Comparison of ENCODE assay signal across 8 cellular contexts in the genomic region with DNA sequence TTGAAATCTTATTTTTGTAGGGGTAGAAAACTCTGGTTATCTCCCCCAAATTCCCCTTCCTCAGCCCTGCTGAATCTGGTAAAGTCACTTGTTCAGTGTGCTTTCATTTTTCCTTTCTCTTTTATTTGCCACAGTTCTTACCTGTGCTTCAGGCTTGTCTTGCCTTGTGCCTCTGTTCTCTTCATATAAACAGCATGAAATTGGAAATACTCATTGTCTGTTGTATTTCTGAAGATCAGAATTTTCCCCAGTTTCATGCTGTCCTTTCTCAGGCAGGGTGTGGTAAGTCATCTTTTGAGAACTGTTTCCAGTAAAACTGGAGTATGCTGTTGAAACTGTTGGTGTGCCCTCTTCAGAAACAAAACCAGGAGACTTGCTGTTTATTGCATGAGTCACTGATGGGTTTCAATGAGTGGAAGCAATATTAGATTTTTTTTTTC. TPM values are rescaled to one million over a fixed set of nuclear protein-coding genes. Genes with fewer than 3 reads are reported as not detected.
DNase-seq lines count a peak whose midpoint lies in the region; ATAC-seq lines count a peak whose summit lies in the region.

No MANE protein-coding gene starts in this region.

- ATAC-seq in GM18868 (IDR thresholded peaks at IDR 0.05; ENCODE audit: unreplicated experiment), result peak; percentile 69
- ATAC-seq in HG03025 (IDR thresholded peaks at IDR 0.05; ENCODE audit: low FRiP score, unreplicated experiment), result peak; percentile 81
- peak; percentile 57 for ATAC-seq in T-helper 17 cell

- H3K4me3 Mint-ChIP-seq in T-helper 17 cell, result peak overlapping the region; percentile 88

- H3K36me3 Mint-ChIP-seq in T-helper 17 cell (ENCODE audit: low read depth), result no peaks in the 10 kb centered on the region

- no peaks in the 10 kb centered on the region for H3K27me3 Mint-ChIP-seq in T-helper 17 cell

- H3K9me3 ChIP-seq in T-helper 17 cell (ENCODE audit: control insufficient read depth, low read length, poor library complexity, severe bottlenecking), result no peaks in the 10 kb centered on the region

- peak overlapping the region; percentile 96 for H3K27ac Mint-ChIP-seq in T-helper 17 cell

- peaks cover 61% of the 10 kb centered on the region for H3K4me1 Mint-ChIP-seq in T-helper 17 cell

- DNase-seq in AG08396 (ENCODE audit: low spot score) (peak; percentile 36), T-helper 17 cell (no peak), kidney tubule cell (ENCODE audit: low spot score) (peak; percentile 66), MV-4-11 (lab: John Stamatoyannopoulos, UW) (no peak), NOMO-1 treated with dmso at 0.1 percent for 144 hours (lab: John Stamatoyannopoulos, UW; ENCODE audit: unreplicated experiment) (no peak), hippocampal formation (lab: John Stamatoyannopoulos, UW) (no peak)

RNA-seq across cellular contexts. Expression of gene PAM, which starts 7.0 kb away (rescaled TPM):
- 10 to 100 TPM; 23.5 to 34.3 TPM for total RNA-seq in T-helper 17 cell

Comparison
In these comparisons a context has a peak if more than half of its experiments do, and no peak if none do; other contexts are left out.
1. DNase-seq: peak in AG08396 (single experiment) and kidney tubule cell (single experiment); none in T-helper 17 cell (0 of 3), MV-4-11 (single experiment), NOMO-1 treated with dmso at 0.1 percent for 144 hours (single experiment) and hippocampal formation (0 of 2).
2. Peak in every context shown above with its lines, with median percentiles within 50 percentile points of each other: ATAC-seq.